In genomic region chr17:72142614-72143013, GRCh38 we compare ENCODE assay signal across 21 cellular contexts. TPM values are rescaled to one million over a fixed set of nuclear protein-coding genes. Genes with fewer than 3 reads are reported as not detected.
"Had no signal": no experiment of that assay in that cellular context is flagged by ENCODE, and none has a peak within 500 bp of the region (broad histone marks: within the 10 kb centered on the region; RNA-seq: fewer than 3 reads in every experiment).

No MANE protein-coding gene starts in this region.

- H3K27me3 Mint-ChIP-seq: activated CD4-positive, alpha-beta T cell treated with anti-CD3 and anti-CD28 coated beads, Interleukin-2, amount 10 ng/mL, durations not matched to agents 7 days and 5 days; activated naive CD4-positive, alpha-beta T cell treated with anti-CD3 and anti-CD28 coated beads, Interleukin-2, amount 10 ng/mL, durations not matched to agents 7 days and 5 days; brain had no signal

- H3K4me3 Mint-ChIP-seq: activated CD4-positive, alpha-beta T cell treated with anti-CD3 and anti-CD28 coated beads, Interleukin-2, amount 10 ng/mL, durations not matched to agents 7 days and 5 days; activated CD8-positive, alpha-beta T cell treated with anti-CD3 and anti-CD28 coated beads, Interleukin-2, amount 10 ng/mL, durations not matched to agents 7 days and 5 days; activated naive CD4-positive, alpha-beta T cell treated with anti-CD3 and anti-CD28 coated beads, Interleukin-2, amount 10 ng/mL, durations not matched to agents 7 days and 5 days; activated naive CD8-positive, alpha-beta T cell treated with anti-CD3 and anti-CD28 coated beads, Interleukin-2, amount 50 U/mL, for 24 hours; activated T-cell treated with anti-CD3 and anti-CD28 coated beads, Interleukin-2, amount 50 U/mL, for 4 hours; brain; nephron; stimulated activated effector memory CD8-positive, alpha-beta T cell treated with anti-CD3 and anti-CD28 coated beads, Interleukin-12 subunit alpha, Interleukin-12 subunit beta, amount 100 ng/mL, for 72 hours; type B pancreatic cell had no signal

- ATAC-seq: activated CD8-positive, alpha-beta T cell treated with anti-CD3 and anti-CD28 coated beads, Interleukin-2, amount 10 ng/mL, durations not matched to agents 7 days and 5 days; activated naive CD8-positive, alpha-beta T cell treated with anti-CD3 and anti-CD28 coated beads, Interleukin-2, amount 50 U/mL, for 24 hours; activated T-cell treated with anti-CD3 and anti-CD28 coated beads, Interleukin-2, amount 50 U/mL, for 4 hours; sciatic nerve; stimulated activated effector memory CD8-positive, alpha-beta T cell treated with anti-CD3 and anti-CD28 coated beads, Interleukin-12 subunit alpha, Interleukin-12 subunit beta, amount 100 ng/mL, for 72 hours had no signal

- H3K36me3 Mint-ChIP-seq: activated naive CD4-positive, alpha-beta T cell treated with anti-CD3 and anti-CD28 coated beads, Interleukin-2, amount 10 ng/mL, durations not matched to agents 7 days and 5 days; brain; stimulated activated effector memory CD8-positive, alpha-beta T cell treated with anti-CD3 and anti-CD28 coated beads, Interleukin-12 subunit alpha, Interleukin-12 subunit beta, amount 100 ng/mL, for 72 hours; type B pancreatic cell had no signal

- H3K27ac ChIP-seq: dorsolateral prefrontal cortex, epithelial cell of prostate, testis had no signal

- DNase-seq: activated CD4-positive, alpha-beta T cell treated with anti-CD3 and anti-CD28 coated beads, Interleukin-2, amount 10 ng/mL, durations not matched to agents 7 days and 5 days; activated CD8-positive, alpha-beta T cell treated with anti-CD3 and anti-CD28 coated beads, Interleukin-2, amount 10 ng/mL, durations not matched to agents 7 days and 5 days; activated effector memory CD4-positive, alpha-beta T cell treated with Interleukin-2 at 50 U/mL for 16 hours; activated naive CD4-positive, alpha-beta T cell treated with anti-CD3 and anti-CD28 coated beads, Interleukin-2, amount 10 ng/mL, durations not matched to agents 7 days and 5 days; activated naive CD8-positive, alpha-beta T cell treated with anti-CD3 and anti-CD28 coated beads, Interleukin-2, amount 50 U/mL, for 24 hours; activated T-cell treated with anti-CD3 and anti-CD28 coated beads, Interleukin-2, amount 50 U/mL, for 4 hours; anterior cingulate cortex; caudate nucleus; dorsolateral prefrontal cortex; foreskin fibroblast; nucleus accumbens; stimulated activated CD4-positive, alpha-beta T cell treated with anti-CD3 and anti-CD28 coated beads, Interleukin-4, amount 100 ng/mL, for 1 hour; T-helper 9 cell; testis had no signal

- H3K27ac Mint-ChIP-seq: activated CD4-positive, alpha-beta T cell treated with anti-CD3 and anti-CD28 coated beads, Interleukin-2, amount 10 ng/mL, durations not matched to agents 7 days and 5 days; activated CD8-positive, alpha-beta T cell treated with anti-CD3 and anti-CD28 coated beads, Interleukin-2, amount 10 ng/mL, durations not matched to agents 7 days and 5 days; activated naive CD4-positive, alpha-beta T cell treated with anti-CD3 and anti-CD28 coated beads, Interleukin-2, amount 10 ng/mL, durations not matched to agents 7 days and 5 days; activated naive CD8-positive, alpha-beta T cell treated with anti-CD3 and anti-CD28 coated beads, Interleukin-2, amount 50 U/mL, for 24 hours; nephron; stimulated activated effector memory CD8-positive, alpha-beta T cell treated with anti-CD3 and anti-CD28 coated beads, Interleukin-12 subunit alpha, Interleukin-12 subunit beta, amount 100 ng/mL, for 72 hours; type B pancreatic cell had no signal

- H3K4me1 ChIP-seq: testis had no signal

- H3K4me2 ChIP-seq: smooth muscle cell had no signal

- H3K4me3 ChIP-seq: dorsolateral prefrontal cortex, smooth muscle cell, testis had no signal

- H3K27me3 ChIP-seq: dorsolateral prefrontal cortex, testis had no signal

- H3K9me3 ChIP-seq: testis had no signal

- H3K4me1 Mint-ChIP-seq: activated CD4-positive, alpha-beta T cell treated with anti-CD3 and anti-CD28 coated beads, Interleukin-2, amount 10 ng/mL, durations not matched to agents 7 days and 5 days; activated naive CD4-positive, alpha-beta T cell treated with anti-CD3 and anti-CD28 coated beads, Interleukin-2, amount 10 ng/mL, durations not matched to agents 7 days and 5 days; activated naive CD8-positive, alpha-beta T cell treated with anti-CD3 and anti-CD28 coated beads, Interleukin-2, amount 50 U/mL, for 24 hours; stimulated activated effector memory CD8-positive, alpha-beta T cell treated with anti-CD3 and anti-CD28 coated beads, Interleukin-12 subunit alpha, Interleukin-12 subunit beta, amount 100 ng/mL, for 72 hours had no signal

- H3K9me3 Mint-ChIP-seq: activated CD4-positive, alpha-beta T cell treated with anti-CD3 and anti-CD28 coated beads, Interleukin-2, amount 10 ng/mL, durations not matched to agents 7 days and 5 days; activated naive CD4-positive, alpha-beta T cell treated with anti-CD3 and anti-CD28 coated beads, Interleukin-2, amount 10 ng/mL, durations not matched to agents 7 days and 5 days; activated naive CD8-positive, alpha-beta T cell treated with anti-CD3 and anti-CD28 coated beads, Interleukin-2, amount 50 U/mL, for 24 hours; nephron had no signal

RNA-seq across cellular contexts. Expression of gene SOX9, which starts 21.8 kb away (rescaled TPM):
- total RNA-seq: activated CD4-positive, alpha-beta T cell treated with anti-CD3 and anti-CD28 coated beads, Interleukin-2, amount 10 ng/mL, durations not matched to agents 7 days and 5 days; activated CD8-positive, alpha-beta T cell treated with anti-CD3 and anti-CD28 coated beads, Interleukin-2, amount 10 ng/mL, durations not matched to agents 7 days and 5 days had no signal
